Comparison of ENCODE assay signal across 21 cellular contexts in genomic region chr15:39298563-39298962, GRCh38.
"Had no signal": no experiment of that assay in that cellular context is flagged by ENCODE, and none has a peak within 500 bp of the region (broad histone marks: within the 10 kb centered on the region; RNA-seq: fewer than 3 reads in every experiment).

No MANE protein-coding gene starts in this region.

- H3K36me3 ChIP-seq: pancreas, spleen, tibial nerve had no signal

- ATAC-seq: foreskin keratinocyte; left colon; pancreas; right cardiac atrium; stimulated activated naive B cell treated with anti-CD40 and anti-IgM and Interleukin-4, amounts not matched to agents 10 μg/mL and 1 μg/mL and 100 μg/mL, for 72 hours; stimulated activated naive CD8-positive, alpha-beta T cell treated with anti-CD3 and anti-CD28 coated beads, Interleukin-15, amount 100 ng/mL, for 72 hours had no signal

- H3K79me2 ChIP-seq: hepatocyte had no signal

- H3K4me1 ChIP-seq: testis had no signal

- H3K4me2 ChIP-seq: hepatocyte had no signal

- DNase-seq: effector CD4-positive, alpha-beta T cell; endodermal cell; erythroblast; foreskin keratinocyte; head of caudate nucleus; left colon; midbrain; naive B cell; occipital lobe; pancreas; right cardiac atrium; spleen; stimulated activated CD4-positive, alpha-beta T cell treated with anti-CD3 and anti-CD28 coated beads, Interleukin-15, amount 100 ng/mL, for 24 hours; stimulated activated CD4-positive, alpha-beta T cell treated with anti-CD3 and anti-CD28 coated beads, Interleukin-1b, Interleukin-23, amount 100 ng/mL, for 48 hours; stimulated activated CD4-positive, alpha-beta T cell treated with anti-CD3 and anti-CD28 coated beads, Interleukin-4, amount 100 ng/mL, for 4 hours; stimulated activated naive B cell treated with anti-CD40 and anti-IgM and Interleukin-4, amounts not matched to agents 10 μg/mL and 1 μg/mL and 100 μg/mL, for 72 hours; stimulated activated naive CD8-positive, alpha-beta T cell treated with anti-CD3 and anti-CD28 coated beads, Interleukin-15, amount 100 ng/mL, for 72 hours; testis had no signal

- H3K4me3 ChIP-seq: coronary artery, hepatocyte, pancreas, spleen, testis, tibial nerve had no signal

- H3K27me3 ChIP-seq: foreskin keratinocyte, hepatocyte, pancreas, testis, tibial nerve had no signal

- H3K27ac ChIP-seq: coronary artery, foreskin keratinocyte, hepatocyte, pancreas, spleen, testis had no signal

- H3K9me3 ChIP-seq: pancreas, spleen, testis, tibial nerve had no signal
